15 cellular contexts compared by ENCODE assay signal in the genomic region with DNA sequence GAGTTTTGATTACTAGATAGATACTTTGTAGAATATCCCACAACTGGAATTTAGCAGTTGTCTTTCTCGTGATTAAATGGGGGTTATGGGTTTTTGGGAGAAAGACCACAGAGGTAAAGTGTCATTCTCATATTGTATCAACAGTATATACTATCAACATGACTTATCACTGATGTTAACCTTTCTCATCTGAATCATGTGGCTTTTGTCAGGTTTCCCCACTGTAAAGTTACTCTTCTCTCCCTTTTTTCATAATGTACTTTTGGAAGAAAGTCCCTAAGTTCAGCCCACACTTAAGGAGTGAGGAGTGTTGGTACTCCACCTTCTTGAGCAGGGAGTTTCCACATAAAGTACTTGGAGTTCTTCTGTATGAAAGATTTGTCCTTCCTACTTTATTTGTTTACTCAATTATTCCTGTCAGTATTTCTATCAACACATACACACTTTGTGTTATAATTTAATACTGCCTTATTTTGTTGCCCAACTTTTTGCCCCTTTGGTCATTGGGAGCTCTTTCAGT.
"Had no signal": no experiment of that assay in that cellular context is flagged by ENCODE, and none has a peak within 500 bp of the region (broad histone marks: within the 10 kb centered on the region; RNA-seq: fewer than 3 reads in every experiment).

No MANE protein-coding gene starts in this region.

- H3K4me3 ChIP-seq: colonic mucosa had no signal

- H3K27me3 ChIP-seq: brain microvascular endothelial cell, colonic mucosa had no signal

- H3K9me3 ChIP-seq: colonic mucosa had no signal

- FAIRE-seq: frontal cortex, kidney had no signal

- H3K36me3 ChIP-seq: brain microvascular endothelial cell, colonic mucosa had no signal

- DNase-seq: activated B cell treated with CpG ODN at 0.5 μM for 24 hours; activated CD4-positive, alpha-beta memory T cell treated with anti-CD3 and anti-CD28 coated beads for 36 hours; activated CD4-positive, alpha-beta T cell treated with anti-CD3 and anti-CD28 coated beads for 4 hours; activated naive CD8-positive, alpha-beta T cell treated with anti-CD3 and anti-CD28 coated beads, Interleukin-2, amount 10 ng/mL, durations not matched to agents 7 days and 5 days; activated T-cell treated with anti-CD3 and anti-CD28 coated beads for 4 hours; aorta; brain microvascular endothelial cell; colonic mucosa; head of caudate nucleus; kidney; retina; stimulated activated naive B cell treated with anti-CD40 and anti-IgM and Interleukin-4, amounts not matched to agents 10 μg/mL and 1 μg/mL and 100 μg/mL, for 72 hours; T-helper 9 cell had no signal

- H3K27ac ChIP-seq: brain microvascular endothelial cell, colonic mucosa had no signal

- H3K4me1 ChIP-seq: colonic mucosa had no signal

- ATAC-seq: left lobe of liver had no signal
